Comparison of ENCODE assay signal across 27 cellular contexts in genomic region chr18:24703316-24703715, GRCh38.
"Had no signal": no experiment of that assay in that cellular context is flagged by ENCODE, and none has a peak within 500 bp of the region (broad histone marks: within the 10 kb centered on the region; RNA-seq: fewer than 3 reads in every experiment).

No MANE protein-coding gene starts in this region.

- H3K4me3 ChIP-seq: neural progenitor cell, ovary, psoas muscle, right lobe of liver, sigmoid colon, stomach, thoracic aorta, thyroid gland, tibial nerve, upper lobe of left lung, vagina had no signal

- H3K27ac ChIP-seq: neural progenitor cell, ovary, parathyroid adenoma, psoas muscle, right lobe of liver, sigmoid colon, stomach, thoracic aorta, thyroid gland, tibial nerve, upper lobe of left lung, vagina had no signal

- H3K27me3 Mint-ChIP-seq: progenitor cell of endocrine pancreas had no signal

- H3K27ac Mint-ChIP-seq: nephron; neural progenitor cell; progenitor cell of endocrine pancreas; stimulated activated effector memory CD8-positive, alpha-beta T cell treated with anti-CD3 and anti-CD28 coated beads, Interleukin-12 subunit alpha, Interleukin-12 subunit beta, amount 100 ng/mL, for 72 hours; stimulated activated naive B cell treated with anti-CD40 and anti-IgM and Interleukin-4, amounts not matched to agents 10 μg/mL and 1 μg/mL and 100 μg/mL, for 72 hours; stimulated activated naive CD8-positive, alpha-beta T cell treated with anti-CD3 and anti-CD28 coated beads, Interleukin-15, Interleukin-2, amounts not matched to agents 100 ng/mL and 50 ng/mL, for 24 hours had no signal

- ATAC-seq: psoas muscle; right cardiac atrium; right lobe of liver; stimulated activated effector memory CD8-positive, alpha-beta T cell treated with anti-CD3 and anti-CD28 coated beads, Interleukin-12 subunit alpha, Interleukin-12 subunit beta, amount 100 ng/mL, for 72 hours; stimulated activated naive B cell treated with anti-CD40 and anti-IgM and Interleukin-4, amounts not matched to agents 10 μg/mL and 1 μg/mL and 100 μg/mL, for 72 hours had no signal

- DNase-seq: occipital lobe; ovary; posterior cingulate gyrus; psoas muscle; right cardiac atrium; right lobe of liver; sigmoid colon; small intestine; stimulated activated CD4-positive, alpha-beta T cell treated with anti-CD3 and anti-CD28 coated beads, Interleukin-15, amount 100 ng/mL, for 24 hours; stimulated activated CD4-positive, alpha-beta T cell treated with anti-CD3 and anti-CD28 coated beads, Interleukin-2, amount 100 ng/mL, for 24 hours; stimulated activated CD4-positive, alpha-beta T cell treated with anti-CD3 and anti-CD28 coated beads, Interleukin-2, amount 100 ng/mL, for 48 hours; stimulated activated CD4-positive, alpha-beta T cell treated with anti-CD3 and anti-CD28 coated beads, Interleukin-4, amount 100 ng/mL, for 24 hours; stimulated activated naive B cell treated with anti-CD40 and anti-IgM and Interleukin-4, amounts not matched to agents 10 μg/mL and 1 μg/mL and 100 μg/mL, for 72 hours; stimulated activated naive CD4-positive, alpha-beta T cell treated with Interleukin-2 at 50 U/mL for 16 hours; stomach; thyroid gland; trophoblast cell; upper lobe of left lung had no signal

- H3K9me3 ChIP-seq: ovary, psoas muscle, right lobe of liver, thoracic aorta, thyroid gland, vagina had no signal

- H3K4me1 Mint-ChIP-seq: stimulated activated effector memory CD8-positive, alpha-beta T cell treated with anti-CD3 and anti-CD28 coated beads, Interleukin-12 subunit alpha, Interleukin-12 subunit beta, amount 100 ng/mL, for 72 hours; stimulated activated naive B cell treated with anti-CD40 and anti-IgM and Interleukin-4, amounts not matched to agents 10 μg/mL and 1 μg/mL and 100 μg/mL, for 72 hours had no signal

- H3K4me3 Mint-ChIP-seq: nephron; neural progenitor cell; stimulated activated effector memory CD8-positive, alpha-beta T cell treated with anti-CD3 and anti-CD28 coated beads, Interleukin-12 subunit alpha, Interleukin-12 subunit beta, amount 100 ng/mL, for 72 hours; stimulated activated naive B cell treated with anti-CD40 and anti-IgM and Interleukin-4, amounts not matched to agents 10 μg/mL and 1 μg/mL and 100 μg/mL, for 72 hours; stimulated activated naive CD8-positive, alpha-beta T cell treated with anti-CD3 and anti-CD28 coated beads, Interleukin-15, Interleukin-2, amounts not matched to agents 100 ng/mL and 50 ng/mL, for 24 hours had no signal

- H3K36me3 ChIP-seq: neural progenitor cell, ovary, right lobe of liver, sigmoid colon, stomach, thoracic aorta, thyroid gland, tibial nerve, upper lobe of left lung, vagina had no signal

- H3K27me3 ChIP-seq: neural progenitor cell, ovary, right lobe of liver, sigmoid colon, stomach, thyroid gland, tibial nerve, upper lobe of left lung, vagina had no signal

- H3K9ac ChIP-seq: neural progenitor cell, parathyroid adenoma had no signal

- H3K4me2 ChIP-seq: neural progenitor cell had no signal

- H2AFZ ChIP-seq: neural progenitor cell, parathyroid adenoma had no signal

- H3K4me1 ChIP-seq: neural progenitor cell, parathyroid adenoma, psoas muscle, right lobe of liver, thyroid gland had no signal

- H3K36me3 Mint-ChIP-seq: neural progenitor cell; stimulated activated effector memory CD8-positive, alpha-beta T cell treated with anti-CD3 and anti-CD28 coated beads, Interleukin-12 subunit alpha, Interleukin-12 subunit beta, amount 100 ng/mL, for 72 hours; stimulated activated naive B cell treated with anti-CD40 and anti-IgM and Interleukin-4, amounts not matched to agents 10 μg/mL and 1 μg/mL and 100 μg/mL, for 72 hours had no signal
